In genomic region chr5:149915392-149916260, GRCh38 we compare ENCODE assay signal across 27 cellular contexts. TPM values are rescaled to one million over a fixed set of nuclear protein-coding genes. Genes with fewer than 3 reads are reported as not detected.
DNase-seq lines count a peak whose midpoint lies in the region; ATAC-seq, FAIRE-seq and TF ChIP-seq lines count a peak whose summit lies in the region.
"Had no signal": no experiment of that assay in that cellular context is flagged by ENCODE, and none has a peak within 500 bp of the region (broad histone marks: within the 10 kb centered on the region; RNA-seq: fewer than 3 reads in every experiment).

No MANE protein-coding gene starts in this region.

- no TSS peak for BruUV-seq in K562 (replicated peaks; lab: Mats Ljungman, UMichigan)

- in situ Hi-C loops in K562 (cut with MboI), result no loop called here

- no peak overlapping the region for H3K4me2 ChIP-seq in K562 (ENCODE audit: insufficient read depth, low read length)

- TF ChIP-seq POLR2A in K562 (conservative IDR thresholded peaks at IDR 0.05), result no peak

- no peaks in the 10 kb centered on the region for H4K20me1 ChIP-seq in K562 (replicated peaks; ENCODE audit: control insufficient read depth, insufficient read depth, low read length)

- CTCF ChIA-PET in K562 (lab: Yijun Ruan, JAX; ENCODE audit: low intra/inter-chr PET ratio), result no interaction called here

- no peak for TF ChIP-seq EP300 in K562 (IDR thresholded peaks at IDR 0.05; ENCODE audit: low read length)

- intact Hi-C loops in left ventricle myocardium superior (cut with micrococcal nuclease), result no loop called here
- intact Hi-C loops in left cardiac atrium (cut with DNase I), result no loop called here
- intact Hi-C loops in K562 (cut with micrococcal nuclease), result no loop called here
- intact Hi-C loops in upper lobe of right lung (cut with DNase I), result no loop called here

- no peak overlapping the region for H3K9ac ChIP-seq in K562 (ENCODE audit: insufficient read depth in 1 of 2, low read depth in 2 of 2, low read length in 2 of 2)

- H3K4me1 ChIP-seq in K562 (replicated peaks in 1 of 2; ENCODE audit: control insufficient read depth in 2 of 2, insufficient read depth in 2 of 2, low read length in 2 of 2) (peaks cover 3 to 25% of the 10 kb centered on the region in 2 experiments; a peak in 4 of 5 replicates), upper lobe of right lung (no peaks in the 10 kb centered on the region)
- H3K4me1 ChIP-seq: vagina had no signal

- FAIRE-seq in K562 (lab: Jason Lieb, UNC), result no peak
- FAIRE-seq: A204.1, D721Med, GM12878, H1 had no signal

- no peaks in the 10 kb centered on the region for H3K9me1 ChIP-seq in K562 (ENCODE audit: control insufficient read depth, insufficient read depth, low read length)

- POLR2A ChIA-PET in K562 (lab: Yijun Ruan, JAX), result interaction anchor here (0.7 to 1.0 kb wide), 3 partner anchors 16 to 85 kb away, joined by 3 read pairs; partner anchors contain the start of genes HMGXB3 and TIGD6

- DNase-seq in left ventricle myocardium superior (no peak), left cardiac atrium (no peak), K562 (ENCODE audit: extremely low read depth in 1 of 4, low spot score in 3 of 4) (no peak), kidney glomerular epithelial cell (lab: John Stamatoyannopoulos, UW) (peak; percentile 13), upper lobe of right lung (no peak), caudate nucleus (lab: John Stamatoyannopoulos, UW) (no peak)
- no peak for DNase-seq in stimulated activated CD8-positive, alpha-beta memory T cell treated with anti-CD3 and anti-CD28 coated beads, Interleukin-4, amount 100 ng/mL, for 48 hours
- DNase-seq in activated T-cell treated with anti-CD3 and anti-CD28 coated beads, Interleukin-2, amount 50 U/mL, for 48 hours, result no peak
- DNase-seq: activated CD4-positive, alpha-beta T cell treated with anti-CD3 and anti-CD28 coated beads for 48 hours; activated effector memory CD4-positive, alpha-beta T cell treated with Interleukin-2 at 50 U/mL for 16 hours; effector CD4-positive, alpha-beta T cell; GDM1; MG63; naive B cell; NCI-H345; NK-92 treated with Interleukin-12 subunit alpha and Interleukin-12 subunit beta, amount 100 ng/mL, for 24 hours; stimulated activated CD4-positive, alpha-beta T cell treated with anti-CD3 and anti-CD28 coated beads, Interleukin-4, amount 100 ng/mL, for 1 hour had no signal

- H3K36me3 ChIP-seq in K562 (ENCODE audit: control insufficient read depth, insufficient read depth, low read length) (no peaks in the 10 kb centered on the region), upper lobe of right lung (no peaks in the 10 kb centered on the region)
- H3K36me3 ChIP-seq: adrenal gland, MG63, vagina had no signal

- H3K9me3 ChIP-seq in K562 (replicated peaks; ENCODE audit: control insufficient read depth, insufficient read depth, low read depth, low read length) (no peaks in the 10 kb centered on the region), upper lobe of right lung (no peaks in the 10 kb centered on the region)
- H3K9me3 ChIP-seq: adrenal gland, MG63, vagina had no signal

- no peaks in the 10 kb centered on the region for H3K79me2 ChIP-seq in K562 (ENCODE audit: control insufficient read depth, insufficient read depth, low read length)

- H3K27me3 ChIP-seq in K562 (ENCODE audit: control insufficient read depth in 2 of 2, insufficient read depth in 2 of 2, low read length in 2 of 2), result no peaks in the 10 kb centered on the region
- H3K27me3 ChIP-seq in upper lobe of right lung, result no peaks in the 10 kb centered on the region
- H3K27me3 ChIP-seq: adrenal gland, MG63, vagina had no signal

- TF ChIP-seq CTCF in K562 (IDR thresholded peaks at IDR 0.05 in 2 of 3, conservative IDR thresholded peaks at IDR 0.05 in 1 of 3; ENCODE audit: insufficient read depth in 2 of 3, low read depth in 1 of 3, low read length in 3 of 3) (no peak), upper lobe of right lung (IDR thresholded peaks at IDR 0.05) (no peak)

- H3K4me3 ChIP-seq in K562, result no peak overlapping the region
- no peak overlapping the region for H3K4me3 ChIP-seq in upper lobe of right lung
- H3K4me3 ChIP-seq: adrenal gland, GM12878, MG63, skin epidermis, vagina had no signal

- H3K27ac ChIP-seq in K562 (ENCODE audit: extremely low read depth, low read depth, low read length) (no peak overlapping the region), upper lobe of right lung (no peak overlapping the region), caudate nucleus (ENCODE audit: low read depth, low read length) (no peak overlapping the region)
- H3K27ac ChIP-seq: skin epidermis, vagina had no signal

- no peak overlapping the region for H2AFZ ChIP-seq in K562 (ENCODE audit: low read depth, low read length)

- no peak for TF ChIP-seq RAD21 in K562 (CRISPR knock-in tag; conservative IDR thresholded peaks at IDR 0.05 in 1 of 2, IDR thresholded peaks at IDR 0.05 in 1 of 2)

- 27% methylated on average over 7 of the region's 7 CpGs for WGBS in K562 (ENCODE audit: insufficient coverage, low coverage, missing lambda C conversion rate)

- peak; percentile 63 for ATAC-seq in left ventricle myocardium superior
- ATAC-seq in left cardiac atrium, result no peak
- 0 out of 3 replicates have a peak, but pooled peaks have one; percentile 15 for ATAC-seq in K562
- ATAC-seq in upper lobe of right lung, result peak; percentile 60
- ATAC-seq: GM12878 had no signal

TF ChIP-seq in K562, 482 proteins besides CTCF, POLR2A, EP300 and RAD21 (continues in another document):
- TF ChIP-seq MEIS2 (IDR thresholded peaks at IDR 0.05; ENCODE audit: partially characterized antibody) (peak; percentile 46), TFE3 (CRISPR knock-in tag; IDR thresholded peaks at IDR 0.05) (peak; percentile 43; the same call in 1 of the 2 replicates), SMARCA4 (IDR thresholded peaks at IDR 0.05) (0 out of 2 replicates have a peak, but pooled peaks have one; percentile 14), CBFA2T2 (conservative IDR thresholded peaks at IDR 0.05) (no peak), ZNF121 (CRISPR knock-in tag; conservative IDR thresholded peaks at IDR 0.05) (0 out of 2 replicates have a peak, but pooled peaks have one; percentile 27)

RNA-seq across cellular contexts. Expression of gene PDE6A, which starts 29.0 kb away (rescaled TPM):
- total RNA-seq in left ventricle myocardium superior (0.05 TPM), left cardiac atrium (under 1 TPM in 1 of 2 donors, not detected in 1; 0.16 TPM), K562 (2014; rRNA removed) (not detected in 2 replicates), K562 (2014; rRNA removed; fragmentation: Illumina TruSeq; extraction: Trizol) (not detected in 2 replicates), K562 (2015; rRNA removed; fragmentation: Illumina TruSeq; extraction: Trizol) (0.04 TPM in 2 replicates), K562 (2021) (not detected in 2 replicates), upper lobe of right lung (0.09 TPM)
- not detected in 2 replicates for total RNA-seq in K562 (2011; cell fraction: chromatin; rRNA removed; ENCODE audit: low replicate concordance)
- total RNA-seq in K562 (2011; cell fraction: nucleolus; rRNA removed), result not detected in 2 replicates
- total RNA-seq in K562 (2011; cell fraction: nucleoplasm; rRNA removed), result 0.23 TPM in 1 of 2 replicates, not detected in the other
- polyA plus RNA-seq in K562 (2011; rRNA removed) (not detected in 2 replicates), K562 (2014; fragmentation: Illumina TruSeq; extraction: Trizol) (0.03 TPM in 1 of 2 replicates, not detected in the other), K562 (2014; fragmentation: Nextera tagmentation; extraction: Ambion mirVana) (under 1 TPM in 1 of 2 experiments, not detected in 1; 0.01 TPM), K562 (2014; rRNA removed) (0.01 TPM in 1 of 2 replicates, not detected in the other)
- polyA plus RNA-seq in K562 (2011; cell fraction: cytosol; rRNA removed), result 0.03 TPM in 1 of 2 replicates, not detected in the other
- polyA plus RNA-seq in K562 (2011; cell fraction: nucleus; rRNA removed), result not detected in 2 replicates
- polyA plus RNA-seq in K562 (2012), result 0.04 and 0.05 TPM in 2 replicates
- polyA minus RNA-seq in K562 (2011; rRNA and poly(A)+ RNA removed), result not detected in 2 replicates
- polyA minus RNA-seq in K562 (2011; cell fraction: cytosol; rRNA and poly(A)+ RNA removed), result not detected in 2 replicates
- polyA minus RNA-seq in K562 (2011; cell fraction: nucleus; rRNA and poly(A)+ RNA removed), result not detected in 2 replicates
- total RNA-seq: GM12878, H1, lung microvascular endothelial cell had no signal
- polyA plus RNA-seq: BJ, fibroblast of lung, H1 had no signal

RNA-seq across cellular contexts. Expression of gene SLC26A2, which starts 44.9 kb away (rescaled TPM):
- total RNA-seq in left ventricle myocardium superior, result 3.2 TPM
- total RNA-seq in left cardiac atrium, result 10 to 100 TPM in 1 of 2 donors, 1 to 10 TPM in 1; 6.3 to 12.6 TPM
- 6.6 and 7.6 TPM in 2 replicates for total RNA-seq in K562 (2011; cell fraction: chromatin; rRNA removed; ENCODE audit: low replicate concordance)
- 4.6 and 5.3 TPM in 2 replicates for total RNA-seq in K562 (2011; cell fraction: nucleolus; rRNA removed)
- total RNA-seq in K562 (2011; cell fraction: nucleoplasm; rRNA removed), result 6.6 and 9.2 TPM in 2 replicates
- 3.1 and 3.6 TPM in 2 replicates for total RNA-seq in K562 (2014; rRNA removed)
- total RNA-seq in K562 (2014; rRNA removed; fragmentation: Illumina TruSeq; extraction: Trizol), result 4.3 and 5.6 TPM in 2 replicates
- 5.8 and 6.3 TPM in 2 replicates for total RNA-seq in K562 (2015; rRNA removed; fragmentation: Illumina TruSeq; extraction: Trizol)
- 4.1 and 4.9 TPM in 2 replicates for total RNA-seq in K562 (2021)
- 4.7 and 4.9 TPM in 2 replicates for polyA plus RNA-seq in K562 (2011; rRNA removed)
- polyA plus RNA-seq in K562 (2011; cell fraction: cytosol; rRNA removed), result 1.2 and 3.2 TPM in 2 replicates
- polyA plus RNA-seq in K562 (2011; cell fraction: nucleus; rRNA removed), result 1.7 and 3.6 TPM in 2 replicates
- 2.9 and 4.4 TPM in 2 replicates for polyA plus RNA-seq in K562 (2012)
- 3.3 and 3.5 TPM in 2 replicates for polyA plus RNA-seq in K562 (2014; fragmentation: Illumina TruSeq; extraction: Trizol)
- polyA plus RNA-seq in K562 (2014; fragmentation: Nextera tagmentation; extraction: Ambion mirVana), result 1 to 10 TPM; 1.1 to 2.0 TPM
- 2.6 TPM in 2 replicates for polyA plus RNA-seq in K562 (2014; rRNA removed)
- polyA minus RNA-seq in K562 (2011; rRNA and poly(A)+ RNA removed), result 13.8 and 13.9 TPM in 2 replicates
- polyA minus RNA-seq in K562 (2011; cell fraction: cytosol; rRNA and poly(A)+ RNA removed), result 4.2 and 6.2 TPM in 2 replicates
- polyA minus RNA-seq in K562 (2011; cell fraction: nucleus; rRNA and poly(A)+ RNA removed), result 1.9 and 4.0 TPM in 2 replicates
- 18.9 TPM for total RNA-seq in upper lobe of right lung

Comparison
In these comparisons a context has a peak if more than half of its experiments do, and no peak if none do; other contexts are left out.
1. ATAC-seq: peak in left ventricle myocardium superior (single experiment), K562 (single experiment) and upper lobe of right lung (single experiment); none in left cardiac atrium (0 of 2).